2 cellular contexts compared by ENCODE assay signal in the genomic region with DNA sequence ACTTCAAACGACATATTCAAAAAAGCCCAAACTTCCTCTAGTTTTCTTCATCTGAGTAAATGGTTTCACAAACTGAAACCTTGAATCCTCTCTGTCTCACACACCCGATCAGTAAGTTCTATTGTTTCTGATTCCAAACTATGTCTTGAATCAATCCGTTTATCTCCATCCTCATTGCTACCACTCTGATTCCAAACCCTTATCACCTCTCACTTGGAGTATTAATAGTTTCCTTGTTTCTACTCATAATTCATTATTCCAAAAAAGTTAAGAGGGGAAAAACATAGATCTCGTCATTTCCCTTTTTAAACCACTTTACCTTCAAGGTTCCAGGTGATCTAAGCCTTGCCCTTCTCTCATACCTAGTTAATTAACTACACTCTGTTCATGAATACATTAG.
TF ChIP-seq lines count a peak whose summit lies in the region.

No MANE protein-coding gene starts in this region.

TF ChIP-seq in HCT116, 20 proteins besides CTCF, POLR2A, EP300 and RAD21:
- TF ChIP-seq, protein P1, sequence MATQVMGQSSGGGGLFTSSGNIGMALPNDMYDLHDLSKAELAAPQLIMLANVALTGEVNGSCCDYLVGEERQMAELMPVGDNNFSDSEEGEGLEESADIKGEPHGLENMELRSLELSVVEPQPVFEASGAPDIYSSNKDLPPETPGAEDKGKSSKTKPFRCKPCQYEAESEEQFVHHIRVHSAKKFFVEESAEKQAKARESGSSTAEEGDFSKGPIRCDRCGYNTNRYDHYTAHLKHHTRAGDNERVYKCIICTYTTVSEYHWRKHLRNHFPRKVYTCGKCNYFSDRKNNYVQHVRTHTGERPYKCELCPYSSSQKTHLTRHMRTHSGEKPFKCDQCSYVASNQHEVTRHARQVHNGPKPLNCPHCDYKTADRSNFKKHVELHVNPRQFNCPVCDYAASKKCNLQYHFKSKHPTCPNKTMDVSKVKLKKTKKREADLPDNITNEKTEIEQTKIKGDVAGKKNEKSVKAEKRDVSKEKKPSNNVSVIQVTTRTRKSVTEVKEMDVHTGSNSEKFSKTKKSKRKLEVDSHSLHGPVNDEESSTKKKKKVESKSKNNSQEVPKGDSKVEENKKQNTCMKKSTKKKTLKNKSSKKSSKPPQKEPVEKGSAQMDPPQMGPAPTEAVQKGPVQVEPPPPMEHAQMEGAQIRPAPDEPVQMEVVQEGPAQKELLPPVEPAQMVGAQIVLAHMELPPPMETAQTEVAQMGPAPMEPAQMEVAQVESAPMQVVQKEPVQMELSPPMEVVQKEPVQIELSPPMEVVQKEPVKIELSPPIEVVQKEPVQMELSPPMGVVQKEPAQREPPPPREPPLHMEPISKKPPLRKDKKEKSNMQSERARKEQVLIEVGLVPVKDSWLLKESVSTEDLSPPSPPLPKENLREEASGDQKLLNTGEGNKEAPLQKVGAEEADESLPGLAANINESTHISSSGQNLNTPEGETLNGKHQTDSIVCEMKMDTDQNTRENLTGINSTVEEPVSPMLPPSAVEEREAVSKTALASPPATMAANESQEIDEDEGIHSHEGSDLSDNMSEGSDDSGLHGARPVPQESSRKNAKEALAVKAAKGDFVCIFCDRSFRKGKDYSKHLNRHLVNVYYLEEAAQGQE (IDR thresholded peaks at IDR 0.05; ENCODE audit: low read depth): no peak
- TF ChIP-seq, protein P2, sequence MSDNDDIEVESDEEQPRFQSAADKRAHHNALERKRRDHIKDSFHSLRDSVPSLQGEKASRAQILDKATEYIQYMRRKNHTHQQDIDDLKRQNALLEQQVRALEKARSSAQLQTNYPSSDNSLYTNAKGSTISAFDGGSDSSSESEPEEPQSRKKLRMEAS (IDR thresholded peaks at IDR 0.05): no peak
- TF ChIP-seq ELF1 (IDR thresholded peaks at IDR 0.05; ENCODE audit: borderline replicate concordance, low read depth) (no peak), ZNF274 (IDR thresholded peaks at IDR 0.05; ENCODE audit: low read depth, low read length) (no peak), ZFX (IDR thresholded peaks at IDR 0.05) (no peak)

TF ChIP-seq in GM12891, 5 proteins besides CTCF, POLR2A, EP300 and RAD21 (continued from another document):
- no peak for TF ChIP-seq PAX5 (IDR thresholded peaks at IDR 0.05; ENCODE audit: insufficient read depth, low read length, severe bottlenecking)
